Comparison of ENCODE assay signal across 8 cellular contexts in the genomic region with DNA sequence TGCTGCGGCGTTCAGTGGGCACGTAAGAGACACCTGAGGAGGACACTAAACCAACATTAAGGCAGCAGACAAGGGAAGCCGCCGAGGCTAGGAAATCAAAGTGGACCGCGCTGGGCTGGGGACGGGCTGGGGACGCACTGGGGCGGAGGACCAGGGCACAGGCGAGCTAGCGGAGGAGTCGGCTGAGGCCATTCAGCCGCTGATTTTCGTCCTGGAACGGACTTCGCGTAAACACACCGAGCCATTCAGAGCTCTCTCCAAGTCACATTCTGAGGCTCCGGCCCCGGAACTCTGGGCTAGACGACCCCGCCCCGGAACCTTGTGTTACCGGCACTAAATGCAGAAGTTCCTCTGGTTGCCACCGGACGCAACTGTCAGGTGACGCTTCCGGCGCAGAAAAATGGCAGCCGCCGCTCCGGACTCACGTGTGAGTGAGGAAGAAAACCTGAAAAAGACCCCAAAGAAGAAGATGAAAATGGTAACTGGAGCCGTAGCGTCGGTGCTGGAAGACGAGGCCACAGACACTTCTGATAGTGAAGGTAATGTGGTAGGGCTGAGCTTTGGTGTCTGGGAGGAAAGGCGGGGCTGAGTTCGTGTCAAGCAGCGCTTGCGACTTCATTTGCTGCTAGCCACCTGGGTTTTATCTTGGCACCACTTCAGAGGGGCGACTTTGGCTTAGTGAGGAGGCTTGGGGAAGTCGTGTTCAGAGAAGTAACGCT. TPM values are rescaled to one million over a fixed set of nuclear protein-coding genes. Genes with fewer than 3 reads are reported as not detected.
DNase-seq lines count a peak whose midpoint lies in the region; ATAC-seq, FAIRE-seq and TF ChIP-seq lines count a peak whose summit lies in the region.

A gene with protein sequence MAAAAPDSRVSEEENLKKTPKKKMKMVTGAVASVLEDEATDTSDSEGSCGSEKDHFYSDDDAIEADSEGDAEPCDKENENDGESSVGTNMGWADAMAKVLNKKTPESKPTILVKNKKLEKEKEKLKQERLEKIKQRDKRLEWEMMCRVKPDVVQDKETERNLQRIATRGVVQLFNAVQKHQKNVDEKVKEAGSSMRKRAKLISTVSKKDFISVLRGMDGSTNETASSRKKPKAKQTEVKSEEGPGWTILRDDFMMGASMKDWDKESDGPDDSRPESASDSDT (plus strand): TSS at position 377 of the 719 bp plus-strand sequence. CDS start 24 bp downstream, at position 401.

- peaks cover 27% of the 10 kb centered on the region for H3K4me1 ChIP-seq in psoas muscle

- WGBS in psoas muscle, 3 donors: 0% methylated on average over 45 of the region's 45 CpGs

- peaks cover 3% of the 10 kb centered on the region for H3K36me3 Mint-ChIP-seq in T-helper 17 cell (ENCODE audit: low read depth)

- TF ChIP-seq CTCF in psoas muscle (IDR thresholded peaks at IDR 0.05): no peak

- H3K36me3 ChIP-seq in psoas muscle (ENCODE audit: insufficient read depth in 1 of 2, low read depth in 1 of 2): peaks cover 0 to 4% of the 10 kb centered on the region in 2 donors

- H3K4me1 Mint-ChIP-seq in T-helper 17 cell: peaks cover 25% of the 10 kb centered on the region

- H3K9me3 ChIP-seq in T-helper 17 cell (ENCODE audit: control insufficient read depth, low read length, poor library complexity, severe bottlenecking): no peaks in the 10 kb centered on the region
- no peaks in the 10 kb centered on the region for H3K9me3 ChIP-seq in psoas muscle

- peak within 1 kb of the TSS; percentile 98 for H3K27ac Mint-ChIP-seq in T-helper 17 cell

- ATAC-seq in GM18499 (IDR thresholded peaks at IDR 0.05; ENCODE audit: insufficient read depth, unreplicated experiment) (peak; percentile 100), HG02885 (IDR thresholded peaks at IDR 0.05; ENCODE audit: poor library complexity, unreplicated experiment) (peak; percentile 100), T-helper 17 cell (peak; percentile 95), left ventricle myocardium superior (peak; percentile 99), psoas muscle (peak; percentile 98 to 99 (median 98))

- peak within 1 kb of the TSS; percentile 89 for H3K27ac ChIP-seq in psoas muscle

- H3K4me3 ChIP-seq in psoas muscle: peak within 1 kb of the TSS; percentile 75

- peak; percentile 82 for DNase-seq in NCI-H1694 (lab: John Stamatoyannopoulos, UW)
- peak; percentile 69 to 74 (median 69) for DNase-seq in T-helper 17 cell
- peak; percentile 31 to 89 (median 76) for DNase-seq in amygdala (lab: John Stamatoyannopoulos, UW)
- DNase-seq in left ventricle myocardium superior: peak; percentile 91
- DNase-seq in psoas muscle: peak; percentile 86 to 94
- peak; percentile 88 for DNase-seq in urothelium cell line (ENCODE audit: low spot score)

- peaks cover 0 to 2% (median 0%) of the 10 kb centered on the region in 3 donors for H3K27me3 ChIP-seq in psoas muscle (ENCODE audit: insufficient read depth in 3 of 3, low read length in 2 of 3)

- peaks cover 4% of the 10 kb centered on the region for H3K27me3 Mint-ChIP-seq in T-helper 17 cell

- intact Hi-C loops in left ventricle myocardium superior (cut with micrococcal nuclease) (no loop called here), psoas muscle (cut with DNase I) (no loop called here)

- H3K4me3 Mint-ChIP-seq in T-helper 17 cell: peak within 1 kb of the TSS; percentile 100

- peak; percentile 71 for FAIRE-seq in urothelium cell line (lab: Jason Lieb, UNC)

RNA-seq across cellular contexts. Expression of the gene that starts here (rescaled TPM):
- 10 to 100 TPM; 13.7 to 21.9 TPM for total RNA-seq in T-helper 17 cell
- total RNA-seq in left ventricle myocardium superior: 22.6 TPM
- total RNA-seq in psoas muscle: 10 to 100 TPM; 32.0 to 58.4 (median 44.4) TPM
- polyA plus RNA-seq in psoas muscle: 10 to 100 TPM; 10.1 to 17.1 (median 12.1) TPM

Comparison
In these comparisons a context has a peak if more than half of its experiments do, and no peak if none do; other contexts are left out.
1. Peak in every context shown above with its lines: DNase-seq, ATAC-seq, H3K4me3 ChIP-seq and H3K27ac ChIP-seq.